1 cellular context compared by ENCODE assay signal in genomic region chr9:133400292-133400691, GRCh38.
TF ChIP-seq lines count a peak whose summit lies in the region.

No MANE protein-coding gene starts in this region.

TF ChIP-seq in HepG2, 621 proteins besides CTCF, POLR2A, EP300 and RAD21:
- TF ChIP-seq SAP130 (CRISPR knock-in tag; IDR thresholded peaks at IDR 0.05; ENCODE audit: low read depth) (no peak), KDM2A (CRISPR knock-in tag; IDR thresholded peaks at IDR 0.05; ENCODE audit: borderline replicate concordance, low read depth) (0 out of 2 replicates have a peak, but pooled peaks have one; percentile 7), AGO2 (optimal IDR thresholded peaks at IDR 0.05; ENCODE audit: low read depth, low read length) (peak; percentile 71), ZSCAN30 (CRISPR knock-in tag; IDR thresholded peaks at IDR 0.05) (no peak), ZNF768 (CRISPR knock-in tag; IDR thresholded peaks at IDR 0.05) (0 out of 2 replicates have a peak, but pooled peaks have one; percentile 12), ZNF30 (CRISPR knock-in tag; IDR thresholded peaks at IDR 0.05) (no peak)
